In genomic region chr14:71610149-71610548, GRCh38 we compare ENCODE assay signal across 18 cellular contexts.
DNase-seq lines count a peak whose midpoint lies in the region; ATAC-seq and TF ChIP-seq lines count a peak whose summit lies in the region.
"Had no signal": no experiment of that assay in that cellular context is flagged by ENCODE, and none has a peak within 500 bp of the region (broad histone marks: within the 10 kb centered on the region; RNA-seq: fewer than 3 reads in every experiment).

No MANE protein-coding gene starts in this region.

- peak; percentile 45; the same call in 1 of the 3 replicates for ATAC-seq in SK-N-SH treated with all-trans-retinoic acid at 6 μM for 48 hours
- ATAC-seq in naive thymus-derived CD8-positive, alpha-beta T cell = no peak
- ATAC-seq: GM12878, Right ventricle myocardium inferior, T-helper 17 cell had no signal

- no peak overlapping the region for H3K9ac ChIP-seq in Loucy (ENCODE audit: low read depth, low read length, poor library complexity, severe bottlenecking)
- H3K9ac ChIP-seq: BLaER1 treated with 17β-estradiol and CSF1 and Interleukin-3, amounts not matched to agents 10 nM and 100 nM had no signal

- H3K27me3 Mint-ChIP-seq in nephron (ENCODE audit: low read depth) = no peaks in the 10 kb centered on the region
- H3K27me3 Mint-ChIP-seq in naive thymus-derived CD8-positive, alpha-beta T cell = no peaks in the 10 kb centered on the region
- H3K27me3 Mint-ChIP-seq: IgD-negative memory B cell, T-helper 17 cell had no signal

- H3K4me3 ChIP-seq in Loucy (ENCODE audit: low read length, poor library complexity, severe bottlenecking) = no peak overlapping the region
- H3K4me3 ChIP-seq: BLaER1 treated with 17β-estradiol and CSF1 and Interleukin-3, amounts not matched to agents 10 nM and 100 nM; GM12878; PC-9 had no signal

- no peak overlapping the region for H3K4me3 Mint-ChIP-seq in nephron
- H3K4me3 Mint-ChIP-seq in naive thymus-derived CD8-positive, alpha-beta T cell = no peak overlapping the region
- H3K4me3 Mint-ChIP-seq: H9, IgD-negative memory B cell, T-helper 17 cell had no signal

- H3K9me2 ChIP-seq in Loucy (replicated peaks; ENCODE audit: low read depth, low read length) = no peaks in the 10 kb centered on the region

- peaks cover 73% of the 10 kb centered on the region for H3K79me2 ChIP-seq in Loucy (ENCODE audit: insufficient read depth, low read length)

- peaks cover 3% of the 10 kb centered on the region for H3K36me3 ChIP-seq in Loucy (ENCODE audit: insufficient read depth, low read length)

- no peak overlapping the region for H2AFZ ChIP-seq in Loucy (ENCODE audit: low read length)
- H2AFZ ChIP-seq: PC-9 had no signal

- H3K27ac Mint-ChIP-seq in nephron = peak overlapping the region in 2 of 3 experiments; percentile 37 to 49
- H3K27ac Mint-ChIP-seq in naive thymus-derived CD8-positive, alpha-beta T cell = no peak overlapping the region
- H3K27ac Mint-ChIP-seq: H9, IgD-negative memory B cell, T-helper 17 cell had no signal

- H3K4me2 ChIP-seq in Loucy (ENCODE audit: low read depth, low read length, poor library complexity, severe bottlenecking) = no peak overlapping the region
- H3K4me2 ChIP-seq: BLaER1 treated with 17β-estradiol and CSF1 and Interleukin-3, amounts not matched to agents 10 nM and 100 nM; PC-9 had no signal

- POLR2A ChIA-PET in naive thymus-derived CD8-positive, alpha-beta T cell (lab: Charles Lee) = no interaction called here

- H3K9me3 ChIP-seq in Loucy (ENCODE audit: insufficient read depth, low read depth, low read length) = peaks cover 4% of the 10 kb centered on the region; the same call in 1 of the 2 replicates

- TF ChIP-seq CTCF in Loucy (conservative IDR thresholded peaks at IDR 0.05; ENCODE audit: low read length) (peak; percentile 28; the same call in 1 of the 2 replicates), nephron (IDR thresholded peaks at IDR 0.05; ENCODE audit: unreplicated experiment in 3 of 3) (no peak)

- H3F3A ChIP-seq in Loucy (ENCODE audit: low read depth) = no peaks in the 10 kb centered on the region

- DNase-seq in HCEC 1CT = peak; percentile 34
- DNase-seq in NCI-H1048 (lab: John Stamatoyannopoulos, UW) = no peak
- DNase-seq in activated CD4-positive, alpha-beta T cell treated with anti-CD3 and anti-CD28 coated beads for 4 hours = no peak
- no peak for DNase-seq in naive thymus-derived CD8-positive, alpha-beta T cell
- no peak for DNase-seq in NCI-H446 (lab: John Stamatoyannopoulos, UW)
- DNase-seq: H9, NCI-H1092 treated with DMSO at 0.1 percent for 48 hours, NCI-H1694, NCI-H526 treated with DMSO at 0.1 percent for 48 hours, PC-9, T-helper 17 cell had no signal

- H3K36me3 Mint-ChIP-seq in nephron (ENCODE audit: low read depth) = peaks cover 5% of the 10 kb centered on the region
- H3K36me3 Mint-ChIP-seq in naive thymus-derived CD8-positive, alpha-beta T cell = peaks cover 0 to 9% (median 5%) of the 10 kb centered on the region in 3 donors
- H3K36me3 Mint-ChIP-seq: IgD-negative memory B cell had no signal

- H3K4me1 ChIP-seq in Loucy (ENCODE audit: insufficient read depth, low read length, poor library complexity, severe bottlenecking) = peaks cover 41% of the 10 kb centered on the region

- peaks cover 2% of the 10 kb centered on the region for H4K20me1 ChIP-seq in Loucy (ENCODE audit: insufficient read depth, low read length, poor library complexity, severe bottlenecking)

- peaks cover 2% of the 10 kb centered on the region for H3K9me3 Mint-ChIP-seq in nephron
- peaks cover 0 to 6% (median 3%) of the 10 kb centered on the region in 9 donors for H3K9me3 Mint-ChIP-seq in naive thymus-derived CD8-positive, alpha-beta T cell
- H3K9me3 Mint-ChIP-seq: H9 had no signal

- peaks cover 5% of the 10 kb centered on the region for H3K4me1 Mint-ChIP-seq in nephron
- H3K4me1 Mint-ChIP-seq in naive thymus-derived CD8-positive, alpha-beta T cell = peaks cover 23 to 36% (median 33%) of the 10 kb centered on the region in 4 donors

- no peaks in the 10 kb centered on the region for H3K27me3 ChIP-seq in Loucy (ENCODE audit: insufficient read depth, low read length, poor library complexity, severe bottlenecking)
- H3K27me3 ChIP-seq: BLaER1 treated with 17β-estradiol and CSF1 and Interleukin-3, amounts not matched to agents 10 nM and 100 nM had no signal

TF ChIP-seq in SK-N-SH treated with all-trans-retinoic acid at 6 μM for 48 hours, 23 proteins besides CTCF, POLR2A, EP300 and RAD21:
- TF ChIP-seq, protein P1, sequence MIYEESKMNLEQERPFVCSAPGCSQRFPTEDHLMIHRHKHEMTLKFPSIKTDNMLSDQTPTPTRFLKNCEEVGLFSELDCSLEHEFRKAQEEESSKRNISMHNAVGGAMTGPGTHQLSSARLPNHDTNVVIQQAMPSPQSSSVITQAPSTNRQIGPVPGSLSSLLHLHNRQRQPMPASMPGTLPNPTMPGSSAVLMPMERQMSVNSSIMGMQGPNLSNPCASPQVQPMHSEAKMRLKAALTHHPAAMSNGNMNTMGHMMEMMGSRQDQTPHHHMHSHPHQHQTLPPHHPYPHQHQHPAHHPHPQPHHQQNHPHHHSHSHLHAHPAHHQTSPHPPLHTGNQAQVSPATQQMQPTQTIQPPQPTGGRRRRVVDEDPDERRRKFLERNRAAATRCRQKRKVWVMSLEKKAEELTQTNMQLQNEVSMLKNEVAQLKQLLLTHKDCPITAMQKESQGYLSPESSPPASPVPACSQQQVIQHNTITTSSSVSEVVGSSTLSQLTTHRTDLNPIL (CRISPR knock-in tag; IDR thresholded peaks at IDR 0.05; ENCODE audit: low read depth) = no peak
- TF ChIP-seq TCF4 (CRISPR knock-in tag; IDR thresholded peaks at IDR 0.05; ENCODE audit: borderline replicate concordance) (no peak), ISL1 (CRISPR knock-in tag; IDR thresholded peaks at IDR 0.05) (no peak), ZC3H10 (CRISPR knock-in tag; IDR thresholded peaks at IDR 0.05) (no peak), RARB (CRISPR knock-in tag; IDR thresholded peaks at IDR 0.05) (no peak), BACH2 (CRISPR knock-in tag; IDR thresholded peaks at IDR 0.05; ENCODE audit: borderline replicate concordance) (no peak), SNAI2 (CRISPR knock-in tag; IDR thresholded peaks at IDR 0.05) (no peak), ZFP30 (CRISPR knock-in tag; IDR thresholded peaks at IDR 0.05) (no peak), ZNF565 (CRISPR knock-in tag; conservative IDR thresholded peaks at IDR 0.05; ENCODE audit: low read depth) (no peak)

Comparison
In these comparisons a context has a peak if more than half of its experiments do, and no peak if none do; other contexts are left out.
1. H3K27ac Mint-ChIP-seq: peak in nephron (2 of 3); none in naive thymus-derived CD8-positive, alpha-beta T cell (0 of 10).